16 cellular contexts compared by ENCODE assay signal in the genomic region with DNA sequence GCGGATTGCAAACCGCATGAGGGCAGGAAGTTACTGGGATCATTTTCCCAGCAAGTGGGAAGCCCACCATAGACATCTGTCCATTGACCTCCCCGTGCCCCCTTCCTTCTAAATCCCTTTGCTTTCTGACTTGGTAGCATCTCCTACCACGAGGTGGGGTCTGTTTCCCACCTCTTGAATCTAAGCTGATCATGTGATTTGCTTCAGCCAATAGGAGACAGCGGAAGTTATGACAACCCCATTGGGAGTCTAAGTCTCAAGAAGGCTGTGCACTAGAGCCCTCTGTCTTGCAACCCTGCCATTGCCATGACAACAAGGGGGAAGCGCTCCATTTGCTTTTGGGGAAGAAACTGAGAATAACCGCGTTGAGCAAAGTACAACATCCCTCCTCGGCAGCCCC. TPM values are rescaled to one million over a fixed set of nuclear protein-coding genes. Genes with fewer than 3 reads are reported as not detected.
A peak's percentile ranks its signal among the peaks of the same experiment; 100 is the strongest.
DNase-seq lines count a peak whose midpoint lies in the region; ATAC-seq, FAIRE-seq and TF ChIP-seq lines count a peak whose summit lies in the region.
"Had no signal": no experiment of that assay in that cellular context is flagged by ENCODE, and none has a peak within 500 bp of the region (broad histone marks: within the 10 kb centered on the region; RNA-seq: fewer than 3 reads in every experiment).

No MANE protein-coding gene starts in this region.

- POLR2A ChIA-PET in HepG2 (lab: Yijun Ruan, JAX), result no interaction called here

- intact Hi-C loops in HepG2 (cut with micrococcal nuclease; ENCODE audit: unreplicated experiment), result no loop called here
- intact Hi-C loops in right lobe of liver (cut with DNase I), result no loop called here
- intact Hi-C loops in esophagus squamous epithelium (cut with DNase I), result no loop called here

- no peaks in the 10 kb centered on the region for H3K79me2 ChIP-seq in HepG2 (ENCODE audit: insufficient read depth, low read length)

- ATAC-seq in HepG2 (no peak), right lobe of liver (no peak), HG03139 (IDR thresholded peaks at IDR 0.05; ENCODE audit: unreplicated experiment) (no peak)
- ATAC-seq: SK-N-SH treated with all-trans-retinoic acid at 6 μM for 48 hours had no signal

- in situ Hi-C loops in HepG2 (cut with HindIII; ENCODE audit: extremely low pct_ligation_motif_present, low pct_unique_long_range_greater_than_20kb), result no loop called here
- in situ Hi-C loops in SK-MEL-5 (cut with HindIII; ENCODE audit: low pct_unique_long_range_greater_than_20kb, low sequenced_read_pairs), result no loop called here

- H3K36me3 ChIP-seq in HepG2 (replicated peaks in 1 of 2; ENCODE audit: control insufficient read depth in 1 of 2, insufficient read depth in 2 of 2, low read length in 2 of 2) (no peaks in the 10 kb centered on the region), right lobe of liver (no peaks in the 10 kb centered on the region), small intestine (ENCODE audit: control insufficient read depth in 2 of 2, insufficient read depth in 2 of 2, low read length in 2 of 2) (no peaks in the 10 kb centered on the region), esophagus squamous epithelium (no peaks in the 10 kb centered on the region)
- H3K36me3 ChIP-seq: MG63 had no signal

- CTCF ChIA-PET in HepG2 (lab: Yijun Ruan, JAX; ENCODE audit: low intra/inter-chr PET ratio, low total read pairs), result no interaction called here

- no peak overlapping the region for H3K27ac ChIP-seq in HepG2 (ENCODE audit: extremely low read length, insufficient read depth, low read length)
- no peak overlapping the region for H3K27ac ChIP-seq in right lobe of liver
- no peak overlapping the region for H3K27ac ChIP-seq in small intestine (ENCODE audit: low read depth in 1 of 2, low read length in 1 of 2)
- H3K27ac ChIP-seq in esophagus squamous epithelium, result no peak overlapping the region
- H3K27ac ChIP-seq: PC-9 had no signal

- no peak for DNase-seq in HepG2 (ENCODE audit: low spot score)
- DNase-seq in right lobe of liver, result no peak
- DNase-seq in Jurkat, Clone E6-1 (ENCODE audit: low read depth, low spot score), result peak; percentile 64
- DNase-seq in SK-MEL-5 (ENCODE audit: low read depth, low spot score), result peak; percentile 29
- no peak for DNase-seq in small intestine
- DNase-seq in esophagus squamous epithelium (lab: John Stamatoyannopoulos, UW), result no peak
- DNase-seq in activated CD4-positive, alpha-beta T cell treated with anti-CD3 and anti-CD28 coated beads, Interleukin-2, amount 50 U/mL, for 4 hours, result no peak
- DNase-seq: ACHN; CD8-positive, alpha-beta memory T cell; HCEC 1CT; KG1; MG63; NCI-H2029 had no signal

- no peak for TF ChIP-seq RAD21 in HepG2 (CRISPR knock-in tag; IDR thresholded peaks at IDR 0.05)

- no TSS peak for BruUV-seq in HepG2 (replicated peaks; lab: Mats Ljungman, UMichigan)

- TF ChIP-seq POLR2A in HepG2 (IDR thresholded peaks at IDR 0.05; ENCODE audit: insufficient read depth in 1 of 2, low read depth in 2 of 2, low read length in 2 of 2), result no peak
- no peak for TF ChIP-seq POLR2A in right lobe of liver (IDR thresholded peaks at IDR 0.05)
- no peak for TF ChIP-seq POLR2A in esophagus squamous epithelium (IDR thresholded peaks at IDR 0.05)

- WGBS in HepG2 (ENCODE audit: low lambda C conversion rate), result 66% methylated on average over 9 of the region's 9 CpGs
- WGBS in right lobe of liver (ENCODE audit: insufficient coverage, low coverage, low lambda C conversion rate, missing lambda C conversion rate), result 63% methylated on average over 7 of the region's 9 CpGs
- whole genome bisulfite sequencing in small intestine, 3 donors, result 83 to 89% (median 86%) methylated on average over 9 of the region's 9 CpGs
- WGBS in esophagus squamous epithelium, 2 donors, result 69 to 77% methylated on average over 6 to 9 of the region's 9 CpGs

- H3K4me2 ChIP-seq in HepG2 (ENCODE audit: low read depth, low read length), result no peak overlapping the region
- H3K4me2 ChIP-seq: PC-9 had no signal

- no peak for FAIRE-seq in HepG2 (lab: Jason Lieb, UNC)
- FAIRE-seq in small intestine (lab: Jason Lieb, UNC), result no peak

- H3K4me1 ChIP-seq in HepG2 (ENCODE audit: insufficient read depth, low read length) (no peaks in the 10 kb centered on the region), right lobe of liver (no peaks in the 10 kb centered on the region), small intestine (ENCODE audit: control insufficient read depth in 2 of 2, insufficient read depth in 1 of 2, low read depth in 1 of 2, low read length in 1 of 2) (no peaks in the 10 kb centered on the region), esophagus squamous epithelium (no peaks in the 10 kb centered on the region)

- no peak overlapping the region for H3K9ac ChIP-seq in HepG2 (ENCODE audit: insufficient read depth, low read depth, low read length)

- no peak overlapping the region for H2AFZ ChIP-seq in HepG2 (ENCODE audit: low read length)
- H2AFZ ChIP-seq: PC-9 had no signal

- H3K27me3 ChIP-seq in HepG2 (ENCODE audit: control insufficient read depth in 1 of 2, insufficient read depth in 2 of 2, low read length in 2 of 2) (peaks cover 1 to 19% of the 10 kb centered on the region in 2 experiments; a peak in 2 of 5 replicates), right lobe of liver (no peaks in the 10 kb centered on the region), small intestine (ENCODE audit: control insufficient read depth in 2 of 2, insufficient read depth in 2 of 2, low read length in 2 of 2) (no peaks in the 10 kb centered on the region), esophagus squamous epithelium (peaks cover 0 to 18% (median 0%) of the 10 kb centered on the region in 4 donors)

- H3K4me3 ChIP-seq in HepG2 (replicated peaks in 1 of 3; ENCODE audit: insufficient read depth in 1 of 3, low read depth in 2 of 3, low read length in 3 of 3) (no peak overlapping the region), right lobe of liver (no peak overlapping the region), small intestine (ENCODE audit: low read depth in 1 of 2, low read length in 2 of 2) (no peak overlapping the region), esophagus squamous epithelium (no peak overlapping the region)
- no peak overlapping the region for H3K4me3 ChIP-seq in Jurkat, Clone E6-1 (ENCODE audit: low read length)
- H3K4me3 ChIP-seq: MG63, PC-9 had no signal

- TF ChIP-seq CTCF in HepG2 (CRISPR knock-in tag; IDR thresholded peaks at IDR 0.05), result no peak
- TF ChIP-seq CTCF in right lobe of liver (IDR thresholded peaks at IDR 0.05), result no peak
- no peak for TF ChIP-seq CTCF in esophagus squamous epithelium (IDR thresholded peaks at IDR 0.05)

- H3K9me3 ChIP-seq in HepG2 (ENCODE audit: low read length) (no peaks in the 10 kb centered on the region), right lobe of liver (no peaks in the 10 kb centered on the region), small intestine (ENCODE audit: control insufficient read depth, low read depth) (no peaks in the 10 kb centered on the region), esophagus squamous epithelium (no peaks in the 10 kb centered on the region)
- H3K9me3 ChIP-seq: MG63 had no signal

- TF ChIP-seq EP300 in HepG2 (IDR thresholded peaks at IDR 0.05; ENCODE audit: low read depth in 2 of 2, low read length in 2 of 2), result no peak
- no peak for TF ChIP-seq EP300 in HepG2 (CRISPR knock-in tag; IDR thresholded peaks at IDR 0.05; ENCODE audit: borderline replicate concordance)

- H4K20me1 ChIP-seq in HepG2 (ENCODE audit: insufficient read depth, low read length), result no peaks in the 10 kb centered on the region

TF ChIP-seq in HepG2, 621 proteins besides CTCF, POLR2A, EP300 and RAD21 (continues in another document):
- TF ChIP-seq ISL2 (CRISPR knock-in tag; IDR thresholded peaks at IDR 0.05) (no peak), MAZ (IDR thresholded peaks at IDR 0.05; ENCODE audit: borderline replicate concordance, low read depth, low read length) (no peak), MAZ (CRISPR knock-in tag; IDR thresholded peaks at IDR 0.05; ENCODE audit: low read depth) (no peak)

RNA-seq across cellular contexts. Expression of a gene that starts 39.2 kb away (rescaled TPM):
- total RNA-seq in HepG2 (2016; rRNA removed; fragmentation: Illumina TruSeq; extraction: Trizol), result not detected in 2 replicates
- not detected in 2 replicates for total RNA-seq in HepG2 (2016; cell fraction: cytosol; rRNA removed; fragmentation: Illumina TruSeq; extraction: Trizol; ENCODE audit: low read depth)
- not detected in 2 replicates for total RNA-seq in HepG2 (2016; cell fraction: insoluble cytoplasmic fraction; rRNA removed; fragmentation: Illumina TruSeq; extraction: Trizol)
- not detected in 2 replicates for total RNA-seq in HepG2 (2016; cell fraction: membrane; rRNA removed; fragmentation: Illumina TruSeq; extraction: Trizol)
- total RNA-seq in HepG2 (2016; cell fraction: nucleus; rRNA removed; fragmentation: Illumina TruSeq; extraction: Trizol), result not detected in 2 replicates
- 0.04 and 0.05 TPM in 2 replicates for polyA plus RNA-seq in HepG2 (2011; rRNA removed)
- 0.05 and 0.07 TPM in 2 replicates for polyA plus RNA-seq in HepG2 (2011; cell fraction: cytosol; rRNA removed)
- polyA plus RNA-seq in HepG2 (2011; cell fraction: nucleus; rRNA removed), result 0.12 and 0.40 TPM in 2 replicates
- 0.13 and 0.21 TPM in 2 replicates for polyA plus RNA-seq in HepG2 (2012)
- not detected in 2 replicates for polyA plus RNA-seq in HepG2 (2016; cell fraction: cytosol; fragmentation: Illumina TruSeq; extraction: Trizol; ENCODE audit: low read depth)
- not detected in 2 replicates for polyA plus RNA-seq in HepG2 (2016; cell fraction: insoluble cytoplasmic fraction; fragmentation: Illumina TruSeq; extraction: Trizol; ENCODE audit: low read depth)
- polyA plus RNA-seq in HepG2 (2016; cell fraction: membrane; fragmentation: Illumina TruSeq; extraction: Trizol; ENCODE audit: low read depth), result not detected in 2 replicates
- polyA plus RNA-seq in HepG2 (2016; cell fraction: nucleus; fragmentation: Illumina TruSeq; extraction: Trizol; ENCODE audit: insufficient read depth, low read depth), result not detected in 2 replicates
- polyA minus RNA-seq in HepG2 (2011; rRNA and poly(A)+ RNA removed; ENCODE audit: low replicate concordance), result 0.26 TPM in 1 of 2 replicates, not detected in the other
- polyA minus RNA-seq in HepG2 (2011; cell fraction: cytosol; rRNA and poly(A)+ RNA removed), result not detected in 2 replicates
- 0.13 TPM in 1 of 2 replicates, not detected in the other for polyA minus RNA-seq in HepG2 (2011; cell fraction: nucleus; rRNA and poly(A)+ RNA removed)
- total RNA-seq in right lobe of liver, result under 1 TPM; 0.37 to 0.90 (median 0.50) TPM
- polyA plus RNA-seq in Jurkat, Clone E6-1 (2012; ENCODE audit: insufficient read depth, insufficient read length), result 33.7 TPM
- total RNA-seq in SK-MEL-5 (2014; rRNA removed; shearing (Covaris generic)), result not detected in 2 replicates
- not detected in 2 replicates for polyA plus RNA-seq in SK-MEL-5 (2015; cell fraction: cytosol; rRNA removed)
- not detected in 2 replicates for polyA plus RNA-seq in SK-MEL-5 (2015; cell fraction: nucleus; rRNA removed)
- 1 to 10 TPM in 2 of 3 donors, under 1 TPM in 1; 0.67 to 4.1 (median 2.4) TPM for polyA plus RNA-seq in small intestine
- 1 to 10 TPM in 3 of 4 donors, under 1 TPM in 1; 0.92 to 2.6 (median 1.6) TPM for total RNA-seq in esophagus squamous epithelium

Comparison
In these comparisons a context has a peak if more than half of its experiments do, and no peak if none do; other contexts are left out.
1. DNase-seq: peak in Jurkat, Clone E6-1 (single experiment) and SK-MEL-5 (single experiment); none in HepG2 (single experiment), right lobe of liver (0 of 3), small intestine (single experiment), esophagus squamous epithelium (single experiment) and activated CD4-positive, alpha-beta T cell treated with anti-CD3 and anti-CD28 coated beads, Interleukin-2, amount 50 U/mL, for 4 hours (0 of 2).